26 cellular contexts compared by ENCODE assay signal in genomic region chr7:99209781-99210180, GRCh38. TPM values are rescaled to one million over a fixed set of nuclear protein-coding genes. Genes with fewer than 3 reads are reported as not detected.
DNase-seq lines count a peak whose midpoint lies in the region; ATAC-seq and TF ChIP-seq lines count a peak whose summit lies in the region.
"Had no signal": no experiment of that assay in that cellular context is flagged by ENCODE, and none has a peak within 500 bp of the region (broad histone marks: within the 10 kb centered on the region; RNA-seq: fewer than 3 reads in every experiment).

No MANE protein-coding gene starts in this region.

- peaks cover 10% of the 10 kb centered on the region; the same call in 1 of the 2 replicates for H3F3A ChIP-seq in GM23248 (ENCODE audit: insufficient read depth)

- H2AFZ ChIP-seq in GM23248 (no peak overlapping the region), mammary epithelial cell (ENCODE audit: low read depth, low read length) (peak overlapping the region; percentile 49)
- H2AFZ ChIP-seq: parathyroid adenoma had no signal

- CTCF ChIA-PET in mammary epithelial cell (lab: Charles Lee; ENCODE audit: low non-redundant PET): no interaction called here

- no peaks in the 10 kb centered on the region for H4K20me1 ChIP-seq in GM23248 (ENCODE audit: insufficient read depth)
- no peaks in the 10 kb centered on the region for H4K20me1 ChIP-seq in mammary epithelial cell (ENCODE audit: insufficient read depth, low read length)

- DNase-seq in GM23248: no peak
- DNase-seq in mammary epithelial cell: no peak
- peak; percentile 19 for DNase-seq in sigmoid colon
- DNase-seq in activated CD4-positive, alpha-beta T cell treated with anti-CD3 and anti-CD28 coated beads, Interleukin-2, amount 50 U/mL, for 1 hour: no peak
- DNase-seq in stimulated activated naive CD4-positive, alpha-beta T cell treated with Interleukin-2 at 50 U/mL for 16 hours (lab: John Stamatoyannopoulos, UW): no peak
- no peak for DNase-seq in NCI-H1105 (lab: John Stamatoyannopoulos, UW)
- DNase-seq: activated CD4-positive, CD25-positive, alpha-beta regulatory T cell treated with anti-CD3 and anti-CD28 coated beads, Interleukin-2, amount 50 U/mL, for 72 hours; activated naive CD4-positive, alpha-beta T cell treated with anti-CD3 and anti-CD28 coated beads for 36 hours; activated T-cell treated with anti-CD3 and anti-CD28 coated beads, Interleukin-2, amount 50 U/mL, for 72 hours; amygdala; caudate nucleus; CD4-positive, alpha-beta memory T cell; dorsolateral prefrontal cortex; GDM1; mesendoderm; NCI-H146; Right ventricle myocardium superior; stimulated activated CD8-positive, alpha-beta memory T cell treated with anti-CD3 and anti-CD28 coated beads, Interleukin-4, amount 100 ng/mL, for 48 hours; substantia nigra had no signal

- H3K27ac ChIP-seq in GM23248: peak overlapping the region; percentile 26; the same call in 1 of the 2 replicates
- peak overlapping the region; percentile 90 for H3K27ac ChIP-seq in mammary epithelial cell (ENCODE audit: insufficient read depth, low read depth, low read length)
- H3K27ac ChIP-seq in liver (ENCODE audit: low read depth in 1 of 2, low read length in 2 of 2): peak overlapping the region; percentile 90 to 95
- H3K27ac ChIP-seq in sigmoid colon: no peak overlapping the region
- H3K27ac ChIP-seq: dorsolateral prefrontal cortex, parathyroid adenoma had no signal

- H3K9me2 ChIP-seq in GM23248 (ENCODE audit: insufficient read depth): no peaks in the 10 kb centered on the region

- no peak overlapping the region for H3K4me3 ChIP-seq in GM23248
- no peak overlapping the region for H3K4me3 ChIP-seq in mammary epithelial cell (replicated peaks in 1 of 3; ENCODE audit: insufficient read depth in 1 of 3, low read depth in 2 of 3, low read length in 3 of 3)
- H3K4me3 ChIP-seq in liver (ENCODE audit: low read depth in 1 of 3, low read length in 3 of 3): no peak overlapping the region
- no peak overlapping the region for H3K4me3 ChIP-seq in sigmoid colon
- H3K4me3 ChIP-seq: dorsolateral prefrontal cortex, HAP-1 had no signal

- no peak for TF ChIP-seq RAD21 in liver (IDR thresholded peaks at IDR 0.05)

- ATAC-seq in GM21367 (IDR thresholded peaks at IDR 0.05; ENCODE audit: unreplicated experiment): no peak
- ATAC-seq: activated T-cell treated with anti-CD3 and anti-CD28 coated beads, Interleukin-2, amount 50 U/mL, for 72 hours had no signal

- H3K4me2 ChIP-seq in GM23248 (ENCODE audit: unreplicated experiment) (no peak overlapping the region), mammary epithelial cell (ENCODE audit: insufficient read depth, low read depth, low read length) (no peak overlapping the region)

- dilution Hi-C loops in mammary epithelial cell (cut with HindIII; ENCODE audit: low sequenced_read_pairs): loop anchor here (5.0 kb wide), 1 partner anchor 33 kb away; no protein-coding TSS in a partner anchor

- no peaks in the 10 kb centered on the region for H3K9me3 ChIP-seq in GM23248 (ENCODE audit: low read depth)
- no peaks in the 10 kb centered on the region for H3K9me3 ChIP-seq in mammary epithelial cell (replicated peaks; ENCODE audit: insufficient read depth, low read length)
- no peaks in the 10 kb centered on the region for H3K9me3 ChIP-seq in liver (ENCODE audit: control insufficient read depth in 4 of 4, low read length in 3 of 4)
- H3K9me3 ChIP-seq in sigmoid colon: no peaks in the 10 kb centered on the region
- H3K9me3 ChIP-seq: HAP-1 had no signal

- TF ChIP-seq EP300 in sigmoid colon (IDR thresholded peaks at IDR 0.05): no peak

- TF ChIP-seq POLR2A in sigmoid colon (IDR thresholded peaks at IDR 0.05): no peak

- WGBS in GM23248 (ENCODE audit: low coverage in 1 of 2, low lambda C conversion rate in 2 of 2, missing lambda C conversion rate in 2 of 2), 2 experiments: 64 to 68% methylated on average over 2 of the region's 2 CpGs
- WGBS in mammary epithelial cell (ENCODE audit: low coverage, missing lambda C conversion rate): 20% methylated on average over 1 of the region's 2 CpGs
- WGBS in liver: 51% methylated on average over 2 of the region's 2 CpGs
- WGBS in sigmoid colon, 2 donors: 43 to 69% methylated on average over 2 of the region's 2 CpGs

- H3K9ac ChIP-seq in GM23248: no peak overlapping the region
- peak overlapping the region; percentile 67 for H3K9ac ChIP-seq in mammary epithelial cell (ENCODE audit: insufficient read depth, low read length)
- no peak overlapping the region for H3K9ac ChIP-seq in liver (ENCODE audit: low read depth in 1 of 2, low read length in 2 of 2)
- H3K9ac ChIP-seq: parathyroid adenoma had no signal

- no peaks in the 10 kb centered on the region for H3K27me3 ChIP-seq in GM23248 (replicated peaks; ENCODE audit: insufficient read depth)
- H3K27me3 ChIP-seq in mammary epithelial cell (ENCODE audit: insufficient read depth, low read length): no peaks in the 10 kb centered on the region
- H3K27me3 ChIP-seq in liver (ENCODE audit: control insufficient read depth in 4 of 4, insufficient read depth in 4 of 4, low read length in 3 of 4): no peaks in the 10 kb centered on the region
- H3K27me3 ChIP-seq in sigmoid colon: no peaks in the 10 kb centered on the region

- no TSS peak for BruUV-seq in mammary epithelial cell (replicated peaks; lab: Mats Ljungman, UMichigan)

- TF ChIP-seq CTCF in mammary epithelial cell (conservative IDR thresholded peaks at IDR 0.05 in 1 of 2, IDR thresholded peaks at IDR 0.05 in 1 of 2; ENCODE audit: extremely low read depth in 1 of 2, insufficient read depth in 1 of 2, low read depth in 1 of 2, low read length in 2 of 2) (no peak), liver (IDR thresholded peaks at IDR 0.05; ENCODE audit: low read depth, low read length, missing input control) (no peak), sigmoid colon (IDR thresholded peaks at IDR 0.05) (no peak)

- in situ Hi-C loops in GM23248 (cut with MboI): no loop called here
- in situ Hi-C loops in mammary epithelial cell (cut with MboI; ENCODE audit: low sequenced_read_pairs in 2 of 2): no loop called here

- H3K36me3 ChIP-seq in GM23248 (ENCODE audit: low read depth): no peaks in the 10 kb centered on the region
- no peaks in the 10 kb centered on the region for H3K36me3 ChIP-seq in mammary epithelial cell (ENCODE audit: insufficient read depth, low read length)
- no peaks in the 10 kb centered on the region for H3K36me3 ChIP-seq in liver (ENCODE audit: control insufficient read depth in 4 of 4, insufficient read depth in 3 of 4, low read depth in 1 of 4, low read length in 3 of 4)
- H3K36me3 ChIP-seq in sigmoid colon: no peaks in the 10 kb centered on the region
- H3K36me3 ChIP-seq: HAP-1 had no signal

- H3K4me1 ChIP-seq in GM23248 (ENCODE audit: insufficient read depth) (peaks cover 4% of the 10 kb centered on the region; the same call in 1 of the 2 replicates), mammary epithelial cell (ENCODE audit: insufficient read depth, low read length) (peaks cover 26% of the 10 kb centered on the region), liver (ENCODE audit: control insufficient read depth in 4 of 4, insufficient read depth in 4 of 4, low read length in 3 of 4) (peaks cover 7 to 20% (median 13%) of the 10 kb centered on the region in 4 donors), sigmoid colon (no peaks in the 10 kb centered on the region)
- H3K4me1 ChIP-seq: HAP-1, parathyroid adenoma had no signal

- intact Hi-C loops in mammary epithelial cell (cut with micrococcal nuclease): loop anchor here (1.0 to 2.0 kb wide), 3 partner anchors 8 to 101 kb away; no protein-coding TSS in a partner anchor
- intact Hi-C loops in sigmoid colon (cut with DNase I): no loop called here

- H3K79me2 ChIP-seq in GM23248 (ENCODE audit: insufficient read depth) (no peaks in the 10 kb centered on the region), mammary epithelial cell (ENCODE audit: insufficient read depth, low read length) (no peaks in the 10 kb centered on the region)
- H3K79me2 ChIP-seq: parathyroid adenoma had no signal

TF ChIP-seq in liver, 16 proteins besides CTCF, POLR2A, EP300 and RAD21 (continues in another document):
- TF ChIP-seq SP1 (IDR thresholded peaks at IDR 0.05) (no peak), TAF1 (conservative IDR thresholded peaks at IDR 0.05) (no peak), JUND (IDR thresholded peaks at IDR 0.05) (no peak), RXRA (IDR thresholded peaks at IDR 0.05) (no peak), FOXA1 (IDR thresholded peaks at IDR 0.05) (no peak), YY1 (IDR thresholded peaks at IDR 0.05) (no peak), HNF4G (IDR thresholded peaks at IDR 0.05) (no peak), FOXA2 (IDR thresholded peaks at IDR 0.05) (no peak), NR2F2 (IDR thresholded peaks at IDR 0.05) (no peak), GABPA (IDR thresholded peaks at IDR 0.05 in 1 of 2, conservative IDR thresholded peaks at IDR 0.05 in 1 of 2) (no peak), EGR1 (IDR thresholded peaks at IDR 0.05; ENCODE audit: low read depth in 2 of 2) (no peak)
- TF ChIP-seq, protein P1, sequence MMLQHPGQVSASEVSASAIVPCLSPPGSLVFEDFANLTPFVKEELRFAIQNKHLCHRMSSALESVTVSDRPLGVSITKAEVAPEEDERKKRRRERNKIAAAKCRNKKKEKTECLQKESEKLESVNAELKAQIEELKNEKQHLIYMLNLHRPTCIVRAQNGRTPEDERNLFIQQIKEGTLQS (IDR thresholded peaks at IDR 0.05): no peak
- TF ChIP-seq, protein P2, sequence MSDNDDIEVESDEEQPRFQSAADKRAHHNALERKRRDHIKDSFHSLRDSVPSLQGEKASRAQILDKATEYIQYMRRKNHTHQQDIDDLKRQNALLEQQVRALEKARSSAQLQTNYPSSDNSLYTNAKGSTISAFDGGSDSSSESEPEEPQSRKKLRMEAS (IDR thresholded peaks at IDR 0.05): no peak

RNA-seq across cellular contexts. Expression of gene KPNA7, which starts 1.9 kb away (rescaled TPM):
- total RNA-seq in GM23248 (2014; rRNA removed; shearing (Covaris generic)): 0.63 TPM in 1 of 2 replicates, not detected in the other
- polyA plus RNA-seq in GM23248 (2016; fragmentation: Nextera tagmentation; extraction: Ambion mirVana) (not detected in 2 replicates), mammary epithelial cell (0.42 TPM), liver (under 1 TPM; 0.09 to 0.21 TPM), sigmoid colon (1 to 10 TPM in 1 of 3 donors, under 1 TPM in 1, not detected in 1; 0.26 to 1.4 TPM)
- total RNA-seq in mammary epithelial cell (under 1 TPM in 1 of 2 donors, not detected in 1; 0.45 TPM), liver (under 1 TPM in 1 of 2 donors, not detected in 1; 0.59 TPM), sigmoid colon (not detected)
- not detected for polyA minus RNA-seq in mammary epithelial cell
- total RNA-seq: activated CD8-positive, alpha-beta memory T cell treated with anti-CD3 and anti-CD28 coated beads for 36 hours; CD4-positive, alpha-beta memory T cell; epithelial cell of proximal tubule; frontal cortex; Right ventricle myocardium superior had no signal
- polyA plus RNA-seq: CD4-positive, alpha-beta memory T cell had no signal

Comparison
In these comparisons a context has a peak if more than half of its experiments do, and no peak if none do; other contexts are left out.
1. H3K27ac ChIP-seq: peak in GM23248 (single experiment), mammary epithelial cell (single experiment) and liver (2 of 2); none in sigmoid colon (0 of 4).